26 cellular contexts compared by ENCODE assay signal in genomic region chr4:176222149-176222548, GRCh38. TPM values are rescaled to one million over a fixed set of nuclear protein-coding genes. Genes with fewer than 3 reads are reported as not detected.
"Had no signal": no experiment of that assay in that cellular context is flagged by ENCODE, and none has a peak within 500 bp of the region (broad histone marks: within the 10 kb centered on the region; RNA-seq: fewer than 3 reads in every experiment).

No MANE protein-coding gene starts in this region.

- H3K27ac ChIP-seq: coronary artery, dorsolateral prefrontal cortex, esophagus muscularis mucosa, foreskin keratinocyte, heart right ventricle, left lung, lower lobe of right lung had no signal

- H3K27ac Mint-ChIP-seq: mesothelial cell of epicardium had no signal

- DNase-seq: dermis blood vessel endothelial cell; dorsolateral prefrontal cortex; effector CD4-positive, alpha-beta T cell; effector memory CD4-positive, alpha-beta T cell; foreskin keratinocyte; glutamatergic neuron; heart right ventricle; hippocampal formation; left cardiac atrium; left lung; left ventricle myocardium superior; lower lobe of right lung; mesenchymal stem cell; mucosa of descending colon had no signal

- H3K4me3 ChIP-seq: coronary artery, dorsolateral prefrontal cortex, esophagus muscularis mucosa, heart right ventricle, left lung, lower lobe of right lung, mucosa of descending colon had no signal

- H3K9me3 Mint-ChIP-seq: mesothelial cell of epicardium had no signal

- ATAC-seq: foreskin keratinocyte, heart right ventricle, left cardiac atrium, left lung, left ventricle myocardium superior, lower lobe of right lung, mucosa of descending colon had no signal

- H3K36me3 ChIP-seq: esophagus muscularis mucosa, heart right ventricle, left lung, lower lobe of right lung had no signal

- H3K36me3 Mint-ChIP-seq: mesothelial cell of epicardium had no signal

- H3K9me3 ChIP-seq: esophagus muscularis mucosa, heart right ventricle, left lung, lower lobe of right lung, mucosa of descending colon had no signal

- H3K27me3 ChIP-seq: dorsolateral prefrontal cortex, esophagus muscularis mucosa, foreskin keratinocyte, heart right ventricle, left lung had no signal

- H3K4me3 Mint-ChIP-seq: mesothelial cell of epicardium had no signal

- H3K4me1 Mint-ChIP-seq: mesothelial cell of epicardium had no signal

- H3K4me1 ChIP-seq: foreskin keratinocyte, heart right ventricle, left lung, lower lobe of right lung had no signal

RNA-seq across cellular contexts. Expression of gene SPATA4, which starts 26.8 kb away (rescaled TPM):
- total RNA-seq: dermis blood vessel endothelial cell, endothelial cell of umbilical vein, epithelial cell of proximal tubule, fibroblast of villous mesenchyme, glomerular endothelial cell, left ventricle myocardium superior, lower leg skin, lung microvascular endothelial cell, mesenteric fat pad had no signal
- polyA plus RNA-seq: endothelial cell of umbilical vein had no signal

RNA-seq across cellular contexts. Expression of gene ASB5, which starts 46.9 kb away (rescaled TPM):
- total RNA-seq: dermis blood vessel endothelial cell, endothelial cell of umbilical vein, epithelial cell of proximal tubule, foreskin keratinocyte, glomerular endothelial cell, kidney epithelial cell, left lung, lower lobe of right lung, lung microvascular endothelial cell, mesenteric fat pad, mesothelial cell of epicardium had no signal
- polyA plus RNA-seq: endothelial cell of umbilical vein, foreskin keratinocyte, keratinocyte had no signal
